In the genomic region with DNA sequence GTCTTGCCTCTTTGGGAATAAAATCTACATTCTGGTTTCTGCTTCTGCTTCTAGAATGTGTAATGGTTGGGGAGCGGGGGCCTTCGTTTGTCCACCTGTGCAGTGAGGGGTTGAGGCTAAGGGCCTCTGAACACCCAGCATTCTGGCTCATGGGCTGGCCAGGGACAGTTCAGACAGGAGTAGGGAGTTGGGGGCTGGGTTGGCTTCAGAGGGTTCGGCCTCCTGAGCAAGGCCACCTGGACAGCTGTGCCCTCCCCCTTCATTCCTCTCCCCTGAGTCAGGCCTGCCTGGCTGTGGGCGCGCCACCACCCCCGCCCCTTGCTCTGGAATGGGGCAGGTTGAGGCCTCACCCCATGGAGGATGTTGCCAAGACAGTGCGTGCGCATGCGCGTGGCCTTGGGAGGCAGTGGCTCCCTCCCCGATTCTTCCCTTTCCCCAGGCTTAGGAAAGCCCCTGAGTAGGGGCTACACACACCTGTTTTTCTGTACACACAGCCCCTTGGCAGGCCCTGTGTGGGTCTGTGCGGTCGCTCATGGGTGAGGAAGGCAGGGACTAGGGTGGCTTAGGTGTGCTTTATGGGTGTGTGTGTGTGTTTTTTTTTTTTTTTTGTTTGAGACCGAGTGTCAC, we compare ENCODE assay signal across 9 cellular contexts. TPM values are rescaled to one million over a fixed set of nuclear protein-coding genes. Genes with fewer than 3 reads are reported as not detected.
DNase-seq lines count a peak whose midpoint lies in the region; ATAC-seq and TF ChIP-seq lines count a peak whose summit lies in the region.
"Had no signal": no experiment of that assay in that cellular context is flagged by ENCODE, and none has a peak within 500 bp of the region (broad histone marks: within the 10 kb centered on the region; RNA-seq: fewer than 3 reads in every experiment).

No MANE protein-coding gene starts in this region.

- peak overlapping the region in 1 of 10 donors; percentile 15 for H3K4me3 Mint-ChIP-seq in naive thymus-derived CD8-positive, alpha-beta T cell

- peaks cover 10 to 21% (median 12%) of the 10 kb centered on the region in 4 donors for H3K4me1 Mint-ChIP-seq in naive thymus-derived CD8-positive, alpha-beta T cell

- no peaks in the 10 kb centered on the region for H3K27me3 Mint-ChIP-seq in naive thymus-derived CD8-positive, alpha-beta T cell

- peak overlapping the region in 9 of 10 donors; percentile 15 to 87 (median 48) for H3K27ac Mint-ChIP-seq in naive thymus-derived CD8-positive, alpha-beta T cell

- H3K36me3 Mint-ChIP-seq in naive thymus-derived CD8-positive, alpha-beta T cell = no peaks in the 10 kb centered on the region

- H3K4me3 ChIP-seq in epithelial cell of proximal tubule (ENCODE audit: low read depth, low read length) = peak overlapping the region; percentile 16

- no peak for TF ChIP-seq CTCF in epithelial cell of proximal tubule (conservative IDR thresholded peaks at IDR 0.05; ENCODE audit: low read depth, low read length)

- no peaks in the 10 kb centered on the region for H3K9me3 Mint-ChIP-seq in naive thymus-derived CD8-positive, alpha-beta T cell

- POLR2A ChIA-PET in naive thymus-derived CD8-positive, alpha-beta T cell (lab: Charles Lee) = no interaction called here

- no peak for ATAC-seq in naive thymus-derived CD8-positive, alpha-beta T cell

- DNase-seq in COLO668 (lab: John Stamatoyannopoulos, UW; ENCODE audit: unreplicated experiment) (peak; percentile 82), M059J (ENCODE audit: low read depth) (peak; percentile 94), epithelial cell of proximal tubule (ENCODE audit: low read depth) (peak; percentile 66), NCI-H146 (lab: John Stamatoyannopoulos, UW) (no peak), NOMO-1 treated with dmso at 0.1 percent for 144 hours (lab: John Stamatoyannopoulos, UW; ENCODE audit: unreplicated experiment) (no peak), COR-L47 (lab: John Stamatoyannopoulos, UW) (no peak)
- DNase-seq in naive thymus-derived CD8-positive, alpha-beta T cell = no peak
- DNase-seq in stimulated activated CD4-positive, alpha-beta T cell treated with anti-CD3 and anti-CD28 coated beads, Interleukin-1b, Interleukin-23, amount 100 ng/mL, for 48 hours = no peak
- DNase-seq: T-helper 1 cell had no signal

RNA-seq across cellular contexts. Expression of gene YARS1, which starts 57.0 kb away (rescaled TPM):
- total RNA-seq in M059J (2014; rRNA removed; shearing (Covaris generic)) = 83.6 and 87.2 TPM in 2 replicates
- total RNA-seq in epithelial cell of proximal tubule = 90.9 and 169 TPM in 2 replicates
- 100 to 1,000 TPM; 181 to 184 TPM for total RNA-seq in naive thymus-derived CD8-positive, alpha-beta T cell
- 10 to 100 TPM; 45.0 to 60.2 (median 45.1) TPM for polyA plus RNA-seq in naive thymus-derived CD8-positive, alpha-beta T cell

RNA-seq across cellular contexts. Expression of gene S100PBP, which starts 57.3 kb away (rescaled TPM):
- total RNA-seq in M059J (2014; rRNA removed; shearing (Covaris generic)) = 20.9 and 30.3 TPM in 2 replicates
- 14.3 and 26.6 TPM in 2 replicates for total RNA-seq in epithelial cell of proximal tubule
- 10 to 100 TPM; 47.7 to 50.5 TPM for total RNA-seq in naive thymus-derived CD8-positive, alpha-beta T cell
- polyA plus RNA-seq in naive thymus-derived CD8-positive, alpha-beta T cell = 1 to 10 TPM; 5.0 to 9.6 (median 6.4) TPM

RNA-seq across cellular contexts. Expression of gene SYNC, which starts 57.5 kb away (rescaled TPM):
- total RNA-seq in M059J (2014; rRNA removed; shearing (Covaris generic)) = 22.3 and 38.2 TPM in 2 replicates
- 6.6 and 10.3 TPM in 2 replicates for total RNA-seq in epithelial cell of proximal tubule
- total RNA-seq in naive thymus-derived CD8-positive, alpha-beta T cell = not detected
- not detected for polyA plus RNA-seq in naive thymus-derived CD8-positive, alpha-beta T cell

Comparison
In these comparisons a context has a peak if more than half of its experiments do, and no peak if none do; other contexts are left out.
1. DNase-seq: peak in COLO668 (single experiment), M059J (single experiment) and epithelial cell of proximal tubule (single experiment); none in naive thymus-derived CD8-positive, alpha-beta T cell (0 of 10), stimulated activated CD4-positive, alpha-beta T cell treated with anti-CD3 and anti-CD28 coated beads, Interleukin-1b, Interleukin-23, amount 100 ng/mL, for 48 hours (single experiment), NCI-H146 (single experiment), NOMO-1 treated with dmso at 0.1 percent for 144 hours (single experiment) and COR-L47 (single experiment).